ENCODE assay signal across 8 cellular contexts in genomic region chr19:48955308-48955958, GRCh38. TPM values are rescaled to one million over a fixed set of nuclear protein-coding genes. Genes with fewer than 3 reads are reported as not detected.
A peak's percentile ranks its signal among the peaks of the same experiment; 100 is the strongest.
DNase-seq lines count a peak whose midpoint lies in the region; ATAC-seq, FAIRE-seq and TF ChIP-seq lines count a peak whose summit lies in the region.

No MANE protein-coding gene starts in this region.

- no peaks in the 10 kb centered on the region for H4K20me1 ChIP-seq in mammary epithelial cell (ENCODE audit: insufficient read depth, low read length)

- peak overlapping the region; percentile 86 for H3K27ac Mint-ChIP-seq in stimulated activated naive CD8-positive, alpha-beta T cell treated with anti-CD3 and anti-CD28 coated beads, Interleukin-15, Interleukin-2, amounts not matched to agents 100 ng/mL and 50 ng/mL, for 24 hours

- H3K27me3 Mint-ChIP-seq in stimulated activated naive CD8-positive, alpha-beta T cell treated with anti-CD3 and anti-CD28 coated beads, Interleukin-15, Interleukin-2, amounts not matched to agents 100 ng/mL and 50 ng/mL, for 24 hours: no peaks in the 10 kb centered on the region

- H3K27ac ChIP-seq in mammary epithelial cell (ENCODE audit: insufficient read depth, low read depth, low read length) (peak overlapping the region; percentile 63), mucosa of rectum (ENCODE audit: low read depth in 2 of 2, low read length in 2 of 2) (peak overlapping the region; percentile 72 to 75)

- peaks cover 30% of the 10 kb centered on the region for H3K4me1 Mint-ChIP-seq in stimulated activated naive CD8-positive, alpha-beta T cell treated with anti-CD3 and anti-CD28 coated beads, Interleukin-15, Interleukin-2, amounts not matched to agents 100 ng/mL and 50 ng/mL, for 24 hours (ENCODE audit: low read depth)

- H3K4me3 Mint-ChIP-seq in stimulated activated naive CD8-positive, alpha-beta T cell treated with anti-CD3 and anti-CD28 coated beads, Interleukin-15, Interleukin-2, amounts not matched to agents 100 ng/mL and 50 ng/mL, for 24 hours: peak overlapping the region; percentile 85

- H3K9ac ChIP-seq in mammary epithelial cell (ENCODE audit: insufficient read depth, low read length): peak overlapping the region; percentile 88
- peak overlapping the region; percentile 92 to 95 for H3K9ac ChIP-seq in mucosa of rectum (ENCODE audit: low read depth in 1 of 2, low read length in 2 of 2)

- no peak for DNase-seq in stimulated activated naive CD8-positive, alpha-beta T cell treated with anti-CD3 and anti-CD28 coated beads, Interleukin-15, Interleukin-2, amounts not matched to agents 100 U/mL and 50 U/mL, for 24 hours
- DNase-seq in mammary epithelial cell: no peak
- DNase-seq in D721Med (ENCODE audit: insufficient read length, low spot score): no peak

- H3K9me3 ChIP-seq in mammary epithelial cell (replicated peaks; ENCODE audit: insufficient read depth, low read length): no peaks in the 10 kb centered on the region
- no peaks in the 10 kb centered on the region for H3K9me3 ChIP-seq in mucosa of rectum (ENCODE audit: control insufficient read depth in 2 of 2, low read length in 2 of 2)

- H3K27me3 ChIP-seq in mammary epithelial cell (ENCODE audit: insufficient read depth, low read length) (no peaks in the 10 kb centered on the region), mucosa of rectum (ENCODE audit: control insufficient read depth in 2 of 2, insufficient read depth in 2 of 2, low read length in 2 of 2) (no peaks in the 10 kb centered on the region)

- TF ChIP-seq CTCF in mammary epithelial cell (conservative IDR thresholded peaks at IDR 0.05 in 1 of 2, IDR thresholded peaks at IDR 0.05 in 1 of 2; ENCODE audit: extremely low read depth in 1 of 2, insufficient read depth in 1 of 2, low read depth in 1 of 2, low read length in 2 of 2): no peak
- no peak for TF ChIP-seq CTCF in D721Med (IDR thresholded peaks at IDR 0.05; ENCODE audit: insufficient read depth, missing control alignments)

- no peak for FAIRE-seq in D721Med (lab: Jason Lieb, UNC)

- peaks cover 30% of the 10 kb centered on the region for H3K79me2 ChIP-seq in mammary epithelial cell (ENCODE audit: insufficient read depth, low read length)

- WGBS in mammary epithelial cell (ENCODE audit: low coverage, missing lambda C conversion rate): 65% methylated on average over 10 of the region's 16 CpGs

- peaks cover 26% of the 10 kb centered on the region for H3K36me3 Mint-ChIP-seq in stimulated activated naive CD8-positive, alpha-beta T cell treated with anti-CD3 and anti-CD28 coated beads, Interleukin-15, Interleukin-2, amounts not matched to agents 100 ng/mL and 50 ng/mL, for 24 hours (ENCODE audit: low read depth)

- peaks cover 14% of the 10 kb centered on the region for H3K36me3 ChIP-seq in mammary epithelial cell (ENCODE audit: insufficient read depth, low read length)
- H3K36me3 ChIP-seq in mucosa of rectum (ENCODE audit: control insufficient read depth in 2 of 2, insufficient read depth in 2 of 2, low read length in 2 of 2): no peaks in the 10 kb centered on the region

- no peak for ATAC-seq in stimulated activated naive CD8-positive, alpha-beta T cell treated with anti-CD3 and anti-CD28 coated beads, Interleukin-15, Interleukin-2, amounts not matched to agents 100 U/mL and 50 U/mL, for 24 hours
- ATAC-seq in HG02870 (IDR thresholded peaks at IDR 0.05; ENCODE audit: unreplicated experiment): no peak
- no peak for ATAC-seq in GM21619 (IDR thresholded peaks at IDR 0.05; ENCODE audit: unreplicated experiment)
- ATAC-seq in GM19023 (IDR thresholded peaks at IDR 0.05; ENCODE audit: unreplicated experiment): no peak

- peaks cover 14% of the 10 kb centered on the region for H3K4me1 ChIP-seq in mammary epithelial cell (ENCODE audit: insufficient read depth, low read length)
- H3K4me1 ChIP-seq in mucosa of rectum (ENCODE audit: control insufficient read depth in 2 of 2, insufficient read depth in 2 of 2, low read length in 2 of 2): peaks cover 9 to 16% of the 10 kb centered on the region in 2 donors

- H3K4me3 ChIP-seq in mammary epithelial cell (replicated peaks in 1 of 3; ENCODE audit: insufficient read depth in 1 of 3, low read depth in 2 of 3, low read length in 3 of 3) (peak overlapping the region; percentile 57 to 91 (median 70)), mucosa of rectum (ENCODE audit: low read length in 2 of 2) (peak overlapping the region; percentile 88 to 96)

- no TSS peak for BruUV-seq in mammary epithelial cell (replicated peaks; lab: Mats Ljungman, UMichigan)

- H3K9me3 Mint-ChIP-seq in stimulated activated naive CD8-positive, alpha-beta T cell treated with anti-CD3 and anti-CD28 coated beads, Interleukin-15, Interleukin-2, amounts not matched to agents 100 ng/mL and 50 ng/mL, for 24 hours: no peaks in the 10 kb centered on the region

- dilution Hi-C loops in mammary epithelial cell (cut with HindIII; ENCODE audit: low sequenced_read_pairs): no loop called here

- CTCF ChIA-PET in mammary epithelial cell (lab: Charles Lee; ENCODE audit: low non-redundant PET): interaction anchor here (0.6 kb wide), 1 partner anchor 111 kb away, joined by 24 read pairs; no protein-coding TSS in a partner anchor

- in situ Hi-C loops in mammary epithelial cell (cut with MboI; ENCODE audit: low sequenced_read_pairs in 2 of 2): loop anchor here (5.0 to 25.0 kb wide), 3 partner anchors 63 to 168 kb away; no protein-coding TSS in a partner anchor

- peak overlapping the region; percentile 96 for H3K4me2 ChIP-seq in mammary epithelial cell (ENCODE audit: insufficient read depth, low read depth, low read length)

- H2AFZ ChIP-seq in mammary epithelial cell (ENCODE audit: low read depth, low read length): peak overlapping the region; percentile 95

- intact Hi-C loops in mammary epithelial cell (cut with micrococcal nuclease): loop anchor here (2.0 kb wide), 2 partner anchors 55 to 81 kb away; partner anchors contain the start of gene NUCB1

RNA-seq across cellular contexts. Expression of gene BAX, which starts 0.8 kb away (rescaled TPM):
- total RNA-seq in mammary epithelial cell: 100 to 1,000 TPM in 1 of 2 donors, 10 to 100 TPM in 1; 53.7 to 180 TPM
- polyA plus RNA-seq in mammary epithelial cell: 77.6 TPM
- 74.0 TPM for polyA minus RNA-seq in mammary epithelial cell

RNA-seq across cellular contexts. Expression of gene FTL, which starts 9.7 kb away (rescaled TPM):
- total RNA-seq in mammary epithelial cell: 100 to 1,000 TPM; 186 to 287 TPM
- 181 TPM for polyA plus RNA-seq in mammary epithelial cell
- polyA minus RNA-seq in mammary epithelial cell: 416 TPM

RNA-seq across cellular contexts. Expression of gene DHDH, which starts 21.9 kb away (rescaled TPM):
- total RNA-seq in mammary epithelial cell: 1 to 10 TPM in 1 of 2 donors, under 1 TPM in 1; 0.33 to 3.0 TPM
- 3.7 TPM for polyA plus RNA-seq in mammary epithelial cell
- polyA minus RNA-seq in mammary epithelial cell: 2.9 TPM

RNA-seq across cellular contexts. Expression of gene GYS1, which starts 37.7 kb away (rescaled TPM):
- 10 to 100 TPM; 40.0 to 79.8 TPM for total RNA-seq in mammary epithelial cell
- 88.3 TPM for polyA plus RNA-seq in mammary epithelial cell
- polyA minus RNA-seq in mammary epithelial cell: 362 TPM

RNA-seq across cellular contexts. Expression of gene RUVBL2, which starts 38.3 kb away (rescaled TPM):
- total RNA-seq in mammary epithelial cell: 100 to 1,000 TPM; 108 to 148 TPM
- 256 TPM for polyA plus RNA-seq in mammary epithelial cell
- polyA minus RNA-seq in mammary epithelial cell: 120 TPM
